Comparison of ENCODE assay signal across 8 cellular contexts in genomic region chr20:25076731-25077609, GRCh38. TPM values are rescaled to one million over a fixed set of nuclear protein-coding genes. Genes with fewer than 3 reads are reported as not detected.
A peak's percentile ranks its signal among the peaks of the same experiment; 100 is the strongest.
DNase-seq lines count a peak whose midpoint lies in the region; ATAC-seq, FAIRE-seq and TF ChIP-seq lines count a peak whose summit lies in the region.

No MANE protein-coding gene starts in this region.

- H3K79me2 ChIP-seq in keratinocyte (ENCODE audit: control insufficient read depth, insufficient read depth, low read length), result no peaks in the 10 kb centered on the region

- H3K4me1 ChIP-seq in ascending aorta (peaks cover 6% of the 10 kb centered on the region in 2 donors), keratinocyte (ENCODE audit: control insufficient read depth, extremely low read depth, insufficient read depth, low read length) (peaks cover 16% of the 10 kb centered on the region), upper lobe of left lung (peaks cover 8 to 23% (median 15%) of the 10 kb centered on the region in 4 donors)

- TF ChIP-seq EP300 in upper lobe of left lung (IDR thresholded peaks at IDR 0.05), result no peak

- no peak overlapping the region for H3K27ac Mint-ChIP-seq in activated naive CD4-positive, alpha-beta T cell treated with anti-CD3 and anti-CD28 coated beads for 36 hours

- CTCF ChIA-PET in activated naive CD4-positive, alpha-beta T cell treated with anti-CD3 and anti-CD28 coated beads for 36 hours (lab: Charles Lee), result no interaction called here

- TF ChIP-seq POLR2A in upper lobe of left lung (IDR thresholded peaks at IDR 0.05), result no peak

- H3K27me3 Mint-ChIP-seq in activated naive CD4-positive, alpha-beta T cell treated with anti-CD3 and anti-CD28 coated beads for 36 hours (ENCODE audit: low read depth), result peaks cover 56% of the 10 kb centered on the region

- peak; percentile 75 for FAIRE-seq in keratinocyte (lab: Jason Lieb, UNC)

- no peak overlapping the region for H2AFZ ChIP-seq in keratinocyte (ENCODE audit: control insufficient read depth, low read length)

- peak overlapping the region; percentile 32 for H3K4me2 ChIP-seq in keratinocyte (ENCODE audit: control insufficient read depth, extremely low read depth, insufficient read depth, low read depth, low read length)

- H3K4me3 Mint-ChIP-seq in activated naive CD4-positive, alpha-beta T cell treated with anti-CD3 and anti-CD28 coated beads for 36 hours, result no peak overlapping the region

- peaks cover 13% of the 10 kb centered on the region for H3K4me1 Mint-ChIP-seq in activated naive CD4-positive, alpha-beta T cell treated with anti-CD3 and anti-CD28 coated beads for 36 hours (ENCODE audit: low read depth)

- ATAC-seq in upper lobe of left lung (ENCODE audit: low FRiP score in 2 of 2) (peak in 1 of 2 donors; percentile 42), HG03460 (IDR thresholded peaks at IDR 0.05; ENCODE audit: unreplicated experiment) (no peak), GM21367 (IDR thresholded peaks at IDR 0.05; ENCODE audit: unreplicated experiment) (no peak)

- H3K9me3 ChIP-seq in ascending aorta (no peaks in the 10 kb centered on the region), keratinocyte (ENCODE audit: control insufficient read depth, low read depth, low read length) (no peaks in the 10 kb centered on the region), upper lobe of left lung (no peaks in the 10 kb centered on the region)

- H3K9ac ChIP-seq in keratinocyte (ENCODE audit: control insufficient read depth, extremely low read depth, insufficient read depth, low read length), result no peak overlapping the region

- H3K4me3 ChIP-seq in ascending aorta (peak overlapping the region; percentile 32 to 53), keratinocyte (ENCODE audit: control insufficient read depth in 2 of 3, extremely low read depth in 1 of 3, insufficient read depth in 2 of 3, low read depth in 1 of 3, low read length in 3 of 3) (no peak overlapping the region), upper lobe of left lung (peak overlapping the region in 3 of 4 donors; percentile 2 to 31 (median 30))

- no peaks in the 10 kb centered on the region for H3K9me3 Mint-ChIP-seq in activated naive CD4-positive, alpha-beta T cell treated with anti-CD3 and anti-CD28 coated beads for 36 hours

- no peaks in the 10 kb centered on the region for H3K9me1 ChIP-seq in keratinocyte (ENCODE audit: control insufficient read depth, extremely low read depth, insufficient read depth, low read length)

- intact Hi-C loops in activated naive CD4-positive, alpha-beta T cell treated with anti-CD3 and anti-CD28 coated beads for 36 hours (cut with micrococcal nuclease), result no loop called here
- intact Hi-C loops in ascending aorta (cut with DNase I), result no loop called here

- TF ChIP-seq CTCF in ascending aorta (IDR thresholded peaks at IDR 0.05) (no peak), keratinocyte (optimal IDR thresholded peaks at IDR 0.05 in 1 of 3, IDR thresholded peaks at IDR 0.05 in 1 of 3, conservative IDR thresholded peaks at IDR 0.05 in 1 of 3; ENCODE audit: extremely low read depth in 1 of 3, insufficient read depth in 2 of 3, low read length in 3 of 3) (peak; percentile 52 to 60 (median 55)), upper lobe of left lung (IDR thresholded peaks at IDR 0.05) (no peak)

- H3K36me3 Mint-ChIP-seq in activated naive CD4-positive, alpha-beta T cell treated with anti-CD3 and anti-CD28 coated beads for 36 hours (ENCODE audit: low read depth), result no peaks in the 10 kb centered on the region

- peak; percentile 35 for DNase-seq in activated naive CD4-positive, alpha-beta T cell treated with anti-CD3 and anti-CD28 coated beads for 36 hours
- DNase-seq in activated naive CD4-positive, alpha-beta T cell (lab: John Stamatoyannopoulos, UW), result no peak
- DNase-seq in NCI-H2107 treated with DMSO at 0.1 percent for 48 hours (lab: John Stamatoyannopoulos, UW; ENCODE audit: unreplicated experiment) (peak; percentile 41), ascending aorta (ENCODE audit: low spot score in 2 of 2) (no peak), keratinocyte (ENCODE audit: low read depth, low spot score) (peak; percentile 40), upper lobe of left lung (no peak)

- dilution Hi-C loops in keratinocyte (cut with MboI; ENCODE audit: extremely low pct_ligation_motif_present, low sequenced_read_pairs), result no loop called here

- 39 to 41% methylated on average over 12 to 14 of the region's 14 CpGs for WGBS in upper lobe of left lung, 2 donors

- H3K27me3 ChIP-seq in ascending aorta (peaks cover 14% of the 10 kb centered on the region), keratinocyte (ENCODE audit: control insufficient read depth, extremely low read depth, insufficient read depth, low read length) (peaks cover 75% of the 10 kb centered on the region), upper lobe of left lung (peaks cover 0 to 34% (median 10%) of the 10 kb centered on the region in 4 donors)

- H4K20me1 ChIP-seq in keratinocyte (ENCODE audit: control insufficient read depth, extremely low read depth, insufficient read depth, low read length), result no peaks in the 10 kb centered on the region

- no peak overlapping the region for H3K27ac ChIP-seq in ascending aorta
- H3K27ac ChIP-seq in keratinocyte (ENCODE audit: control insufficient read depth, insufficient read depth, low read length), result no peak overlapping the region
- H3K27ac ChIP-seq in upper lobe of left lung, result no peak overlapping the region

- no peaks in the 10 kb centered on the region for H3K36me3 ChIP-seq in ascending aorta
- no peaks in the 10 kb centered on the region for H3K36me3 ChIP-seq in keratinocyte (ENCODE audit: control insufficient read depth in 2 of 2, extremely low read depth in 1 of 2, insufficient read depth in 2 of 2, low read length in 2 of 2)
- no peaks in the 10 kb centered on the region for H3K36me3 ChIP-seq in upper lobe of left lung

RNA-seq across cellular contexts. Expression of gene VSX1, which starts 5.0 kb away (rescaled TPM):
- not detected for total RNA-seq in activated naive CD4-positive, alpha-beta T cell treated with anti-CD3 and anti-CD28 coated beads for 36 hours
- total RNA-seq in ascending aorta, result not detected
- not detected in 3 replicates for polyA plus RNA-seq in keratinocyte
- polyA plus RNA-seq in keratinocyte (2011; ENCODE audit: low read depth), result not detected
- polyA plus RNA-seq in keratinocyte (2011; cell fraction: cytosol; rRNA removed), result not detected in 2 replicates
- not detected in 2 replicates for polyA plus RNA-seq in keratinocyte (2011; cell fraction: nucleus; rRNA removed)
- not detected in 2 replicates for polyA plus RNA-seq in keratinocyte (2012; ENCODE audit: low replicate concordance)
- polyA minus RNA-seq in keratinocyte, result not detected in 3 replicates
- not detected for polyA minus RNA-seq in keratinocyte (2011; cell fraction: cytosol; rRNA and poly(A)+ RNA removed)
- polyA minus RNA-seq in keratinocyte (2011; cell fraction: nucleus; rRNA and poly(A)+ RNA removed), result not detected in 2 replicates
- total RNA-seq in upper lobe of left lung, result not detected

RNA-seq across cellular contexts. Expression of gene ACSS1, which starts 19.0 kb away (rescaled TPM):
- 10 to 100 TPM in 1 of 2 experiments, 1 to 10 TPM in 1; 9.4 to 10.1 TPM for total RNA-seq in activated naive CD4-positive, alpha-beta T cell treated with anti-CD3 and anti-CD28 coated beads for 36 hours
- 19.5 TPM for total RNA-seq in ascending aorta
- 1.1 to 1.7 TPM (median 1.5 TPM) in 3 replicates for polyA plus RNA-seq in keratinocyte
- polyA plus RNA-seq in keratinocyte (2011; ENCODE audit: low read depth), result 0.27 TPM
- polyA plus RNA-seq in keratinocyte (2011; cell fraction: cytosol; rRNA removed), result 0.57 and 0.64 TPM in 2 replicates
- polyA plus RNA-seq in keratinocyte (2011; cell fraction: nucleus; rRNA removed), result 1.4 and 1.8 TPM in 2 replicates
- 1.3 and 1.4 TPM in 2 replicates for polyA plus RNA-seq in keratinocyte (2012; ENCODE audit: low replicate concordance)
- polyA minus RNA-seq in keratinocyte, result 2.2 to 3.1 TPM (median 2.4 TPM) in 3 replicates
- 1.3 TPM for polyA minus RNA-seq in keratinocyte (2011; cell fraction: cytosol; rRNA and poly(A)+ RNA removed)
- 0.74 and 1.2 TPM in 2 replicates for polyA minus RNA-seq in keratinocyte (2011; cell fraction: nucleus; rRNA and poly(A)+ RNA removed)
- total RNA-seq in upper lobe of left lung, result 100 to 1,000 TPM in 1 of 6 donors, 10 to 100 TPM in 5; 39.7 to 122 (median 58.1) TPM

Comparison
In these comparisons a context has a peak if more than half of its experiments do, and no peak if none do; other contexts are left out.
1. DNase-seq: peak in activated naive CD4-positive, alpha-beta T cell treated with anti-CD3 and anti-CD28 coated beads for 36 hours (single experiment), NCI-H2107 treated with DMSO at 0.1 percent for 48 hours (single experiment) and keratinocyte (single experiment); none in activated naive CD4-positive, alpha-beta T cell (0 of 4), ascending aorta (0 of 2) and upper lobe of left lung (0 of 2).
2. H3K4me3 ChIP-seq: peak in ascending aorta (2 of 2) and upper lobe of left lung (3 of 4); none in keratinocyte (0 of 3).
3. CTCF ChIP-seq: peak in keratinocyte (3 of 3); none in ascending aorta (0 of 3) and upper lobe of left lung (0 of 6).